In genomic region chr18:25834061-25834460, GRCh38 we compare ENCODE assay signal across 21 cellular contexts.
A peak's percentile ranks its signal among the peaks of the same experiment; 100 is the strongest.
DNase-seq lines count a peak whose midpoint lies in the region; TF ChIP-seq lines count a peak whose summit lies in the region.
"Had no signal": no experiment of that assay in that cellular context is flagged by ENCODE, and none has a peak within 500 bp of the region (broad histone marks: within the 10 kb centered on the region; RNA-seq: fewer than 3 reads in every experiment).

No MANE protein-coding gene starts in this region.

- WGBS in esophagus muscularis mucosa, result 79% methylated on average over 8 of the region's 8 CpGs
- WGBS in trophoblast cell (ENCODE audit: extremely low coverage, insufficient coverage, insufficient read length), result no CpG with 5 or more reads among the region's 8 CpGs

- H3K9me3 Mint-ChIP-seq in endothelial cell (ENCODE audit: unreplicated experiment), result no peaks in the 10 kb centered on the region
- H3K9me3 Mint-ChIP-seq: CD8-positive, alpha-beta T cell had no signal

- peak overlapping the region in 7 of 11 experiments; percentile 4 to 44 (median 24); a peak in 11 of 22 replicates for H3K4me2 ChIP-seq in BLaER1 treated with 17β-estradiol and CSF1 and Interleukin-3, amounts not matched to agents 10 nM and 100 nM
- H3K4me2 ChIP-seq in Karpas-422 (ENCODE audit: low read depth, low read length, poor library complexity, severe bottlenecking) (no peak overlapping the region), trophoblast cell (ENCODE audit: low read length) (no peak overlapping the region)
- H3K4me2 ChIP-seq: A549 had no signal

- peak overlapping the region; percentile 12 for H4K91ac ChIP-seq in trophoblast cell (ENCODE audit: low read depth, low read length)

- peak overlapping the region; percentile 79 for H2AK5ac ChIP-seq in trophoblast cell (ENCODE audit: low read length)

- intact Hi-C loops in esophagus muscularis mucosa (cut with DNase I), result loop anchor here (10.0 kb wide), 1 partner anchor 959 kb away; no protein-coding TSS in a partner anchor

- peaks cover 26% of the 10 kb centered on the region for H3K79me1 ChIP-seq in trophoblast cell (ENCODE audit: low read length)

- H3K23ac ChIP-seq in trophoblast cell (ENCODE audit: low read length), result no peak overlapping the region

- no peak overlapping the region for H3K4ac ChIP-seq in trophoblast cell (ENCODE audit: low read depth, low read length)

- H3K9ac ChIP-seq in BLaER1 treated with 17β-estradiol and CSF1 and Interleukin-3, amounts not matched to agents 10 nM and 100 nM, result no peak overlapping the region
- no peak overlapping the region for H3K9ac ChIP-seq in Karpas-422 (ENCODE audit: low read length)
- H3K9ac ChIP-seq in trophoblast cell (ENCODE audit: low read length), result no peak overlapping the region

- H3K27me3 ChIP-seq in BLaER1 treated with 17β-estradiol and CSF1 and Interleukin-3, amounts not matched to agents 10 nM and 100 nM, result no peaks in the 10 kb centered on the region
- H3K27me3 ChIP-seq in Karpas-422 (ENCODE audit: low read length), result no peaks in the 10 kb centered on the region
- H3K27me3 ChIP-seq in esophagus muscularis mucosa, result no peaks in the 10 kb centered on the region
- H3K27me3 ChIP-seq in trophoblast cell (ENCODE audit: insufficient read depth, low read length), result no peaks in the 10 kb centered on the region
- H3K27me3 ChIP-seq: BE2C had no signal

- H2BK12ac ChIP-seq in trophoblast cell (ENCODE audit: low read length), result peak overlapping the region; percentile 97

- no peak for TF ChIP-seq CTCF in esophagus muscularis mucosa (IDR thresholded peaks at IDR 0.05)
- TF ChIP-seq CTCF in endothelial cell (IDR thresholded peaks at IDR 0.05; ENCODE audit: unreplicated experiment), result no peak

- no peak overlapping the region for H3K4me3 ChIP-seq in BLaER1 treated with 17β-estradiol and CSF1 and Interleukin-3, amounts not matched to agents 10 nM and 100 nM
- H3K4me3 ChIP-seq in Karpas-422 (ENCODE audit: low read length) (no peak overlapping the region), esophagus muscularis mucosa (no peak overlapping the region), trophoblast cell (ENCODE audit: low read depth, low read length) (no peak overlapping the region)
- H3K4me3 ChIP-seq: A549 had no signal

- peak; percentile 59 for DNase-seq in Karpas-422
- peak; percentile 62 for DNase-seq in esophagus muscularis mucosa (ENCODE audit: extremely low spot score)
- DNase-seq in trophoblast cell, result no peak
- no peak for DNase-seq in activated naive CD4-positive, alpha-beta T cell treated with Interleukin-2 at 50 U/mL for 16 hours
- DNase-seq in activated gamma-delta T cell (lab: John Stamatoyannopoulos, UW), result no peak
- no peak for DNase-seq in NCI-H1048 (lab: John Stamatoyannopoulos, UW)
- DNase-seq in endothelial cell (ENCODE audit: low spot score), result no peak
- DNase-seq: 8988T; ACHN; AML-193; BE2C; Caco-2; CD4-positive, CD25-positive, alpha-beta regulatory T cell; CD8-positive, alpha-beta T cell; DMS153; DND-41; H7; HCEC 1CT had no signal

- TF ChIP-seq POLR2A in esophagus muscularis mucosa (IDR thresholded peaks at IDR 0.05; ENCODE audit: low read depth), result no peak

- H3K18ac ChIP-seq in trophoblast cell (ENCODE audit: low read length), result no peak overlapping the region

- no peaks in the 10 kb centered on the region for H3K9me3 ChIP-seq in BLaER1 treated with 17β-estradiol and CSF1 and Interleukin-3, amounts not matched to agents 10 nM and 100 nM (replicated peaks in 1 of 11)
- H3K9me3 ChIP-seq in Karpas-422 (ENCODE audit: low read length) (no peaks in the 10 kb centered on the region), esophagus muscularis mucosa (no peaks in the 10 kb centered on the region), trophoblast cell (ENCODE audit: insufficient read depth, low read depth, low read length) (no peaks in the 10 kb centered on the region)
- H3K9me3 ChIP-seq: A549, BE2C, Caco-2 had no signal

- H2BK120ac ChIP-seq in trophoblast cell (ENCODE audit: insufficient read depth, low read length, poor library complexity), result peak overlapping the region; percentile 50

- H3K36me3 Mint-ChIP-seq in endothelial cell (ENCODE audit: low read depth, unreplicated experiment), result no peaks in the 10 kb centered on the region
- H3K36me3 Mint-ChIP-seq: CD4-positive, CD25-positive, alpha-beta regulatory T cell; CD8-positive, alpha-beta T cell had no signal

- H3K4me1 ChIP-seq in BLaER1 treated with 17β-estradiol and CSF1 and Interleukin-3, amounts not matched to agents 10 nM and 100 nM, result peaks cover 0 to 10% (median 2%) of the 10 kb centered on the region in 10 experiments; a peak in 8 of 20 replicates
- H3K4me1 ChIP-seq in Karpas-422 (ENCODE audit: low read length), result peaks cover 4% of the 10 kb centered on the region; the same call in 1 of the 2 replicates
- H3K4me1 ChIP-seq in esophagus muscularis mucosa, result peaks cover 0 to 9% (median 0%) of the 10 kb centered on the region in 4 donors
- H3K4me1 ChIP-seq in trophoblast cell (ENCODE audit: control insufficient read depth in 1 of 2, insufficient read depth in 2 of 2, low read length in 2 of 2), result peaks cover 12 to 13% of the 10 kb centered on the region in 2 experiments
- H3K4me1 ChIP-seq: A549, BE2C, Caco-2 had no signal

- H3K14ac ChIP-seq in trophoblast cell (ENCODE audit: low read length), result no peak overlapping the region

- H3K4me1 Mint-ChIP-seq in endothelial cell (ENCODE audit: unreplicated experiment), result no peaks in the 10 kb centered on the region
- H3K4me1 Mint-ChIP-seq: CD4-positive, CD25-positive, alpha-beta regulatory T cell had no signal

- H3K4me3 Mint-ChIP-seq in endothelial cell (ENCODE audit: unreplicated experiment), result no peak overlapping the region
- H3K4me3 Mint-ChIP-seq: CD4-positive, CD25-positive, alpha-beta regulatory T cell; CD8-positive, alpha-beta T cell had no signal

- H2AFZ ChIP-seq in Karpas-422 (ENCODE audit: low read length), result no peak overlapping the region
- H2AFZ ChIP-seq in trophoblast cell (ENCODE audit: insufficient read depth, low read length, poor library complexity), result no peak overlapping the region

- H3K27me3 Mint-ChIP-seq in endothelial cell (ENCODE audit: unreplicated experiment), result no peaks in the 10 kb centered on the region

- H3K79me2 ChIP-seq in Karpas-422 (ENCODE audit: low read length) (no peaks in the 10 kb centered on the region), trophoblast cell (ENCODE audit: control insufficient read depth, insufficient read depth, low read length, poor library complexity) (peaks cover 5% of the 10 kb centered on the region)

- no peak overlapping the region for H4K12ac ChIP-seq in trophoblast cell (ENCODE audit: low read depth, low read length)

- no peaks in the 10 kb centered on the region for H3K9me2 ChIP-seq in Karpas-422 (replicated peaks; ENCODE audit: insufficient read depth, low read length)

- no peaks in the 10 kb centered on the region; a peak in 1 of 22 replicates for H4K20me1 ChIP-seq in BLaER1 treated with 17β-estradiol and CSF1 and Interleukin-3, amounts not matched to agents 10 nM and 100 nM
- H4K20me1 ChIP-seq in Karpas-422 (ENCODE audit: insufficient read depth, low read depth, low read length), result no peaks in the 10 kb centered on the region

- no peak for TF ChIP-seq EP300 in esophagus muscularis mucosa (IDR thresholded peaks at IDR 0.05)

- H4K8ac ChIP-seq in trophoblast cell (ENCODE audit: low read depth, low read length), result no peak overlapping the region

- H3K27ac Mint-ChIP-seq in endothelial cell (ENCODE audit: unreplicated experiment), result no peak overlapping the region
- H3K27ac Mint-ChIP-seq: CD4-positive, CD25-positive, alpha-beta regulatory T cell; CD8-positive, alpha-beta T cell had no signal

- H2BK5ac ChIP-seq in trophoblast cell (ENCODE audit: low read depth, low read length, poor library complexity), result no peak overlapping the region

- no peaks in the 10 kb centered on the region for H3K36me3 ChIP-seq in BLaER1 treated with 17β-estradiol and CSF1 and Interleukin-3, amounts not matched to agents 10 nM and 100 nM
- H3K36me3 ChIP-seq in Karpas-422 (ENCODE audit: insufficient read depth, low read length) (no peaks in the 10 kb centered on the region), esophagus muscularis mucosa (no peaks in the 10 kb centered on the region), trophoblast cell (ENCODE audit: control insufficient read depth in 1 of 2, insufficient read depth in 2 of 2, low read length in 2 of 2) (no peaks in the 10 kb centered on the region)
- H3K36me3 ChIP-seq: BE2C had no signal

- no peak overlapping the region for H3K27ac ChIP-seq in BLaER1 treated with 17β-estradiol and CSF1 and Interleukin-3, amounts not matched to agents 10 nM and 100 nM
- H3K27ac ChIP-seq in Karpas-422 (ENCODE audit: low read length) (no peak overlapping the region), esophagus muscularis mucosa (replicated peaks in 1 of 4) (no peak overlapping the region), trophoblast cell (ENCODE audit: low read depth, low read length) (no peak overlapping the region)
- H3K27ac ChIP-seq: A549, C4-2B had no signal

Comparison
In these comparisons a context has a peak if more than half of its experiments do, and no peak if none do; other contexts are left out.
1. H3K4me2 ChIP-seq: peak in BLaER1 treated with 17β-estradiol and CSF1 and Interleukin-3, amounts not matched to agents 10 nM and 100 nM (7 of 11); none in Karpas-422 (single experiment) and trophoblast cell (single experiment).
2. DNase-seq: peak in Karpas-422 (single experiment) and esophagus muscularis mucosa (single experiment); none in trophoblast cell (0 of 2), activated naive CD4-positive, alpha-beta T cell treated with Interleukin-2 at 50 U/mL for 16 hours (single experiment), activated gamma-delta T cell (single experiment), NCI-H1048 (single experiment) and endothelial cell (single experiment).